In the genomic region with DNA sequence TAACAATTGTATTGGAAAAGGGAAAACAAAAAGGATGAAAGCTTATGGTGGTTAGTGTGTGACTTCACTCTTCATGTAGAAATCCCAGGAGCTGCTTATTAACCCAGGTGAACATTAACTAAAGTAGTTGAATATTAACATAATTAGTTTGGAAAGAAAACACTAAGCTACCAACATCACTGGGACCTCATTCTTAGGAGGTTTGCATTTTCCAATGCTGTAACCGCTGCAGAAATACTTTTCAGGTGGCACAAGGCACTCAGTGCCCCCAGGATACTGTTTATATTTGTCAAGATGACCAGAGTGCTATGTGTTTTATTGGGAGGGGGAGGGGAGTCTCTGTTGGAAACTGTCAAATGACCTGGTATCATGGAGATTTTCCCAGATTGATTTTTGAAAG, we compare ENCODE assay signal across 26 cellular contexts. TPM values are rescaled to one million over a fixed set of nuclear protein-coding genes. Genes with fewer than 3 reads are reported as not detected.
A peak's percentile ranks its signal among the peaks of the same experiment; 100 is the strongest.
DNase-seq lines count a peak whose midpoint lies in the region; ATAC-seq, FAIRE-seq and TF ChIP-seq lines count a peak whose summit lies in the region.
"Had no signal": no experiment of that assay in that cellular context is flagged by ENCODE, and none has a peak within 500 bp of the region (broad histone marks: within the 10 kb centered on the region; RNA-seq: fewer than 3 reads in every experiment).

No MANE protein-coding gene starts in this region.

- no peak overlapping the region for H3K4me2 ChIP-seq in neural progenitor cell
- H3K4me2 ChIP-seq: SK-N-SH had no signal

- H3K4me3 Mint-ChIP-seq in Caco-2 (ENCODE audit: unreplicated experiment), result peak overlapping the region; percentile 61
- H3K4me3 Mint-ChIP-seq in activated T-cell treated with anti-CD3 and anti-CD28 coated beads, Interleukin-2, amount 50 U/mL, for 4 hours, result no peak overlapping the region
- no peak overlapping the region for H3K4me3 Mint-ChIP-seq in neural progenitor cell
- H3K4me3 Mint-ChIP-seq: activated B cell treated with CpG ODN at 0.5 μM for 24 hours; activated CD4-positive, alpha-beta memory T cell treated with anti-CD3 and anti-CD28 coated beads, Interleukin-2, amount 10 ng/mL, durations not matched to agents 7 days and 5 days; activated naive CD4-positive, alpha-beta T cell treated with anti-CD3 and anti-CD28 coated beads, Interleukin-2, amount 50 U/mL, for 24 hours; activated T-helper 1 cell treated with anti-CD3 and anti-CD28 coated beads, Interleukin-12 subunit alpha, Interleukin-12 subunit beta, Interleukin-2, Interleukin-4 antibody, amounts not matched to agents 30 ng/mL and 10 ng/mL and 1 ng/mL, durations not matched to agents 14 hours and 24 hours and 36 hours; CD4-positive, alpha-beta T cell; central memory CD8-positive, alpha-beta T cell had no signal

- CTCF ChIA-PET in Caco-2 (lab: Charles Lee), result interaction anchor here (0.6 to 6.6 kb wide), 10 partner anchors 10 to 110 kb away, joined by 3 to 64 read pairs (median 4); no protein-coding TSS in a partner anchor

- H3K36me3 Mint-ChIP-seq in Caco-2 (ENCODE audit: insufficient read depth, unreplicated experiment), result peaks cover 19% of the 10 kb centered on the region
- no peaks in the 10 kb centered on the region for H3K36me3 Mint-ChIP-seq in activated T-cell treated with anti-CD3 and anti-CD28 coated beads, Interleukin-2, amount 50 U/mL, for 4 hours (ENCODE audit: insufficient read depth)
- H3K36me3 Mint-ChIP-seq in neural progenitor cell, result peaks cover 9% of the 10 kb centered on the region
- H3K36me3 Mint-ChIP-seq: activated naive CD4-positive, alpha-beta T cell treated with anti-CD3 and anti-CD28 coated beads, Interleukin-2, amount 50 U/mL, for 24 hours had no signal

- peaks cover 9% of the 10 kb centered on the region for H3F3A ChIP-seq in neural progenitor cell (ENCODE audit: low read depth)

- H3K36me3 ChIP-seq in Caco-2 (ENCODE audit: control insufficient read depth, insufficient read depth, low read length) (0 out of 2 replicates have a peak, but pooled peaks cover 1% of the 10 kb centered on the region), pancreas (no peaks in the 10 kb centered on the region), neural progenitor cell (peaks cover 5% of the 10 kb centered on the region)
- H3K36me3 ChIP-seq: right atrium auricular region had no signal

- peak overlapping the region in 2 of 4 donors; percentile 65 to 72 for H3K27ac ChIP-seq in pancreas
- no peak overlapping the region for H3K27ac ChIP-seq in neural progenitor cell
- H3K27ac ChIP-seq: esophagus squamous epithelium, gastroesophageal sphincter, left ventricle myocardium inferior, right atrium auricular region, testis had no signal

- H3K27me3 Mint-ChIP-seq in Caco-2 (ENCODE audit: insufficient read depth, unreplicated experiment) (no peaks in the 10 kb centered on the region), neural progenitor cell (ENCODE audit: insufficient read depth, low read depth) (no peaks in the 10 kb centered on the region)
- H3K27me3 Mint-ChIP-seq in activated T-cell treated with anti-CD3 and anti-CD28 coated beads, Interleukin-2, amount 50 U/mL, for 4 hours (ENCODE audit: low read depth), result no peaks in the 10 kb centered on the region
- H3K27me3 Mint-ChIP-seq: activated naive CD4-positive, alpha-beta T cell treated with anti-CD3 and anti-CD28 coated beads, Interleukin-2, amount 50 U/mL, for 24 hours; CD4-positive, alpha-beta T cell had no signal

- H3K4me1 Mint-ChIP-seq in Caco-2 (ENCODE audit: low read depth, unreplicated experiment) (peaks cover 39% of the 10 kb centered on the region), neural progenitor cell (peaks cover 18% of the 10 kb centered on the region)
- H3K4me1 Mint-ChIP-seq in activated T-cell treated with anti-CD3 and anti-CD28 coated beads, Interleukin-2, amount 50 U/mL, for 4 hours (ENCODE audit: low read depth), result peaks cover 1% of the 10 kb centered on the region
- H3K4me1 Mint-ChIP-seq: activated B cell treated with CpG ODN at 0.5 μM for 24 hours; activated CD4-positive, alpha-beta memory T cell treated with anti-CD3 and anti-CD28 coated beads, Interleukin-2, amount 10 ng/mL, durations not matched to agents 7 days and 5 days; central memory CD8-positive, alpha-beta T cell had no signal

- peak in 1 of 2 experiments; percentile 43 for DNase-seq in Caco-2
- DNase-seq in SW480 (ENCODE audit: low spot score), result peak; percentile 43
- DNase-seq in kidney glomerular epithelial cell (lab: John Stamatoyannopoulos, UW), result peak; percentile 95
- no peak for DNase-seq in pancreas
- DNase-seq in iPS-NIHi7 (ENCODE audit: extremely low spot score), result no peak
- no peak for DNase-seq in activated CD4-positive, alpha-beta T cell treated with anti-CD3 and anti-CD28 coated beads for 1 hour
- no peak for DNase-seq in activated T-cell treated with anti-CD3 and anti-CD28 coated beads, Interleukin-2, amount 50 U/mL, for 4 hours
- no peak for DNase-seq in neural progenitor cell (ENCODE audit: low spot score)
- DNase-seq: activated B cell treated with CpG ODN at 0.5 μM for 24 hours; activated CD4-positive, alpha-beta memory T cell treated with anti-CD3 and anti-CD28 coated beads, Interleukin-2, amount 10 ng/mL, durations not matched to agents 7 days and 5 days; aorta; CD4-positive, alpha-beta T cell; effector CD4-positive, alpha-beta T cell; esophagus squamous epithelium; left ventricle myocardium inferior; NCI-H510A treated with DMSO at 0.1 percent for 48 hours; nucleus accumbens; RPMI8226; SK-N-SH; testis had no signal

- H2AFZ ChIP-seq in neural progenitor cell (replicated peaks), result no peak overlapping the region

- H4K20me1 ChIP-seq in neural progenitor cell (ENCODE audit: low read depth), result peaks cover 17% of the 10 kb centered on the region

- WGBS in pancreas, 2 donors, result 14 to 17% methylated on average over 1 of the region's 1 CpG

- no peaks in the 10 kb centered on the region for H3K9me3 Mint-ChIP-seq in Caco-2 (ENCODE audit: unreplicated experiment)
- H3K9me3 Mint-ChIP-seq in activated T-cell treated with anti-CD3 and anti-CD28 coated beads, Interleukin-2, amount 50 U/mL, for 4 hours, result no peaks in the 10 kb centered on the region
- H3K9me3 Mint-ChIP-seq in neural progenitor cell, result no peaks in the 10 kb centered on the region
- H3K9me3 Mint-ChIP-seq: activated B cell treated with CpG ODN at 0.5 μM for 24 hours; activated CD4-positive, alpha-beta memory T cell treated with anti-CD3 and anti-CD28 coated beads, Interleukin-2, amount 10 ng/mL, durations not matched to agents 7 days and 5 days; activated naive CD4-positive, alpha-beta T cell treated with anti-CD3 and anti-CD28 coated beads, Interleukin-2, amount 50 U/mL, for 24 hours; activated T-helper 1 cell treated with anti-CD3 and anti-CD28 coated beads, Interleukin-12 subunit alpha, Interleukin-12 subunit beta, Interleukin-2, Interleukin-4 antibody, amounts not matched to agents 30 ng/mL and 10 ng/mL and 1 ng/mL, durations not matched to agents 14 hours and 24 hours and 36 hours; CD4-positive, alpha-beta T cell; central memory CD8-positive, alpha-beta T cell had no signal

- peaks cover 41% of the 10 kb centered on the region for H3K4me1 ChIP-seq in Caco-2
- peaks cover 3 to 32% (median 32%) of the 10 kb centered on the region in 3 donors for H3K4me1 ChIP-seq in pancreas
- peaks cover 20% of the 10 kb centered on the region for H3K4me1 ChIP-seq in neural progenitor cell

- no peak overlapping the region for H3K9ac ChIP-seq in neural progenitor cell
- H3K9ac ChIP-seq: SK-N-SH had no signal

- FAIRE-seq in pancreas (lab: Jason Lieb, UNC), result no peak

- H3K9me3 ChIP-seq in Caco-2, result no peaks in the 10 kb centered on the region
- H3K9me3 ChIP-seq in pancreas, result no peaks in the 10 kb centered on the region
- no peaks in the 10 kb centered on the region for H3K9me3 ChIP-seq in neural progenitor cell (ENCODE audit: low read depth)
- H3K9me3 ChIP-seq: esophagus squamous epithelium, gastroesophageal sphincter, left ventricle myocardium inferior, right atrium auricular region, SK-N-SH, testis had no signal

- intact Hi-C loops in Caco-2 (cut with micrococcal nuclease; ENCODE audit: unreplicated experiment) (loop anchor here (1.0 to 5.0 kb wide), 3 partner anchors 18 to 52 kb away; no protein-coding TSS in a partner anchor), pancreas (cut with DNase I) (loop anchor here (5.0 to 10.0 kb wide), 3 partner anchors 107 to 112 kb away; no protein-coding TSS in a partner anchor)

- no peaks in the 10 kb centered on the region for H3K79me2 ChIP-seq in neural progenitor cell (ENCODE audit: low read depth)

- TF ChIP-seq CTCF in Caco-2 (IDR thresholded peaks at IDR 0.05; ENCODE audit: insufficient read depth in 1 of 2, low read depth in 1 of 2, low read length in 1 of 2, severe bottlenecking in 1 of 2, unreplicated experiment in 1 of 2) (no peak), pancreas (IDR thresholded peaks at IDR 0.05) (no peak), neural progenitor cell (IDR thresholded peaks at IDR 0.05) (no peak)

- peak overlapping the region; percentile 74 for H3K27ac Mint-ChIP-seq in Caco-2 (ENCODE audit: unreplicated experiment)
- H3K27ac Mint-ChIP-seq in neural progenitor cell, result no peak overlapping the region
- H3K27ac Mint-ChIP-seq: activated B cell treated with CpG ODN at 0.5 μM for 24 hours; activated CD4-positive, alpha-beta memory T cell treated with anti-CD3 and anti-CD28 coated beads, Interleukin-2, amount 10 ng/mL, durations not matched to agents 7 days and 5 days; activated naive CD4-positive, alpha-beta T cell treated with anti-CD3 and anti-CD28 coated beads, Interleukin-2, amount 50 U/mL, for 24 hours; activated T-helper 1 cell treated with anti-CD3 and anti-CD28 coated beads, Interleukin-12 subunit alpha, Interleukin-12 subunit beta, Interleukin-2, Interleukin-4 antibody, amounts not matched to agents 30 ng/mL and 10 ng/mL and 1 ng/mL, durations not matched to agents 14 hours and 24 hours and 36 hours; CD4-positive, alpha-beta T cell had no signal

- H3K4me3 ChIP-seq in Caco-2 (ENCODE audit: low read depth, low read length), result no peak overlapping the region
- peak overlapping the region in 1 of 4 donors; percentile 9 for H3K4me3 ChIP-seq in pancreas
- no peak overlapping the region for H3K4me3 ChIP-seq in neural progenitor cell
- H3K4me3 ChIP-seq: esophagus squamous epithelium, gastroesophageal sphincter, left ventricle myocardium inferior, right atrium auricular region, testis had no signal

- no peaks in the 10 kb centered on the region for H3K27me3 ChIP-seq in Caco-2 (replicated peaks; ENCODE audit: control insufficient read depth, insufficient read depth, low read length)
- no peaks in the 10 kb centered on the region for H3K27me3 ChIP-seq in pancreas
- H3K27me3 ChIP-seq in neural progenitor cell, result no peaks in the 10 kb centered on the region
- H3K27me3 ChIP-seq: esophagus squamous epithelium, gastroesophageal sphincter, right atrium auricular region, testis had no signal

- no TSS peak for BruUV-seq in Caco-2 (replicated peaks; lab: Mats Ljungman, UMichigan)

- POLR2A ChIA-PET in Caco-2 (lab: Charles Lee), result interaction anchor here (0.5 to 1.3 kb wide), 7 partner anchors 19 to 383 kb away, joined by 3 to 5 read pairs (median 3); no protein-coding TSS in a partner anchor

- peak; percentile 79 to 91 (median 88) for ATAC-seq in pancreas
- ATAC-seq in activated T-cell treated with anti-CD3 and anti-CD28 coated beads, Interleukin-2, amount 50 U/mL, for 4 hours, result no peak
- ATAC-seq: gastroesophageal sphincter, HCT116 had no signal

RNA-seq across cellular contexts. Expression of gene VILL, which starts 25.9 kb away (rescaled TPM):
- total RNA-seq in Caco-2 (2022), result 11.7 and 12.2 TPM in 2 replicates
- 1 to 10 TPM; 1.2 to 6.6 (median 2.7) TPM for total RNA-seq in pancreas
- polyA plus RNA-seq in pancreas, result 1 to 10 TPM; 5.1 to 7.0 TPM
- 10 to 100 TPM; 15.0 to 16.8 (median 16.6) TPM for total RNA-seq in activated T-cell treated with anti-CD3 and anti-CD28 coated beads, Interleukin-2, amount 50 U/mL, for 4 hours
- 4.9 and 5.6 TPM in 2 replicates for total RNA-seq in neural progenitor cell (ENCODE audit: low replicate concordance)

Comparison
In these comparisons a context has a peak if more than half of its experiments do, and no peak if none do; other contexts are left out.
1. DNase-seq: peak in SW480 (single experiment) and kidney glomerular epithelial cell (single experiment); none in pancreas (0 of 6), iPS-NIHi7 (single experiment), activated CD4-positive, alpha-beta T cell treated with anti-CD3 and anti-CD28 coated beads for 1 hour (single experiment), activated T-cell treated with anti-CD3 and anti-CD28 coated beads, Interleukin-2, amount 50 U/mL, for 4 hours (single experiment) and neural progenitor cell (single experiment).
2. ATAC-seq: peak in pancreas (4 of 4); none in activated T-cell treated with anti-CD3 and anti-CD28 coated beads, Interleukin-2, amount 50 U/mL, for 4 hours (0 of 2).